1 cellular context compared by ENCODE assay signal in the genomic region with DNA sequence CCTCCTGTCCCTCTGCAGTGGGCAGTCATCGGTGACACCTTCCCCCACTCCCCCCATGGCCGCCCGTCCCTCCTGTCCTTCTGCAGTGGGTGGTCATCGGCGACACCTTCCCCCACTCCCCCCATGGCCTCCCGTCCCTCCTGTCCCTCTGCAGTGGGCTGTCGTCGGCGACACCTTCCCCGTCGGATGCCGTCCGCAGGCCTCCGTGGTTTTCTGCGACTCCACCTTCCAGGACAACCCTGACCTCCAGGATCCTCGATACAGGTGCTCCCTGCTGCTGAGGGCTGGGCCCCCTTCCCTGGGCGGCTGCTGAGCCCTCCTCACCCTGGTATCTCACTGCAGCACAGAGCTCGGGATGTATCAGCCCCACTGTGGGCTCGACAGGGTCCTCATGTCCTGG.
TF ChIP-seq lines count a peak whose summit lies in the region.

No MANE protein-coding gene starts in this region.

TF ChIP-seq in HepG2, 621 proteins besides CTCF, POLR2A, EP300 and RAD21:
- TF ChIP-seq ZNF546 (CRISPR knock-in tag; conservative IDR thresholded peaks at IDR 0.05), result no peak
- TF ChIP-seq ZFP1 (CRISPR knock-in tag; IDR thresholded peaks at IDR 0.05), result no peak
- TF ChIP-seq HNRNPL (IDR thresholded peaks at IDR 0.05; ENCODE audit: low read depth, low read length), result no peak
- TF ChIP-seq, protein P1, sequence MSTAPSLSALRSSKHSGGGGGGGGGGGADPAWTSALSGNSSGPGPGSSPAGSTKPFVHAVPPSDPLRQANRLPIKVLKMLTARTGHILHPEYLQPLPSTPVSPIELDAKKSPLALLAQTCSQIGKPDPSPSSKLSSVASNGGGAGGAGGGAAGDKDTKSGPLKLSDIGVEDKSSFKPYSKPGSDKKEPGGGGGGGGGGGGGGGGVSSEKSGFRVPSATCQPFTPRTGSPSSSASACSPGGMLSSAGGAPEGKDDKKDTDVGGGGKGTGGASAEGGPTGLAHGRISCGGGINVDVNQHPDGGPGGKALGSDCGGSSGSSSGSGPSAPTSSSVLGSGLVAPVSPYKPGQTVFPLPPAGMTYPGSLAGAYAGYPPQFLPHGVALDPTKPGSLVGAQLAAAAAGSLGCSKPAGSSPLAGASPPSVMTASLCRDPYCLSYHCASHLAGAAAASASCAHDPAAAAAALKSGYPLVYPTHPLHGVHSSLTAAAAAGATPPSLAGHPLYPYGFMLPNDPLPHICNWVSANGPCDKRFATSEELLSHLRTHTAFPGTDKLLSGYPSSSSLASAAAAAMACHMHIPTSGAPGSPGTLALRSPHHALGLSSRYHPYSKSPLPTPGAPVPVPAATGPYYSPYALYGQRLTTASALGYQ (CRISPR knock-in tag; IDR thresholded peaks at IDR 0.05), result no peak
TF ChIP-seq in HepG2: peak in this region for 0.
